7 cellular contexts compared by ENCODE assay signal in genomic region chr7:118184392-118184899, GRCh38. TPM values are rescaled to one million over a fixed set of nuclear protein-coding genes. Genes with fewer than 3 reads are reported as not detected.
DNase-seq lines count a peak whose midpoint lies in the region; ATAC-seq and TF ChIP-seq lines count a peak whose summit lies in the region.

No MANE protein-coding gene starts in this region.

- H3K9me3 Mint-ChIP-seq in natural killer cell treated with Interleukin-12 subunit alpha and Interleukin-12 subunit beta and Interleukin-15 and Interleukin-18, amount 100 ng/mL, for 72 hours, result peaks cover 3% of the 10 kb centered on the region

- no peaks in the 10 kb centered on the region for H3K27me3 ChIP-seq in duodenal mucosa (ENCODE audit: control insufficient read depth in 1 of 2, insufficient read depth in 2 of 2, low read length in 2 of 2)

- peak overlapping the region; percentile 97 for H3K4me3 Mint-ChIP-seq in natural killer cell treated with Interleukin-12 subunit alpha and Interleukin-12 subunit beta and Interleukin-15 and Interleukin-18, amount 100 ng/mL, for 72 hours

- ATAC-seq in natural killer cell treated with Interleukin-12 subunit alpha and Interleukin-12 subunit beta and Interleukin-15 and Interleukin-18, amount 100 ng/mL, for 72 hours, result no peak
- no peak for ATAC-seq in HG03196 (IDR thresholded peaks at IDR 0.05; ENCODE audit: unreplicated experiment)
- ATAC-seq in HG03175 (IDR thresholded peaks at IDR 0.05; ENCODE audit: unreplicated experiment), result no peak

- peak; percentile 8 for DNase-seq in GM20000 (ENCODE audit: low spot score)
- DNase-seq in OCI-M1 (lab: John Stamatoyannopoulos, UW), result peak; percentile 35
- no peak for DNase-seq in natural killer cell treated with Interleukin-12 subunit alpha and Interleukin-12 subunit beta and Interleukin-15 and Interleukin-18, amount 100 ng/mL, for 72 hours (ENCODE audit: low spot score)
- DNase-seq in AG08396 (ENCODE audit: low spot score), result no peak

- H3K9me3 ChIP-seq in duodenal mucosa (ENCODE audit: control insufficient read depth in 1 of 2, low read length in 2 of 2), result no peaks in the 10 kb centered on the region

- peaks cover 33% of the 10 kb centered on the region for H3K36me3 Mint-ChIP-seq in natural killer cell treated with Interleukin-12 subunit alpha and Interleukin-12 subunit beta and Interleukin-15 and Interleukin-18, amount 100 ng/mL, for 72 hours

- peak overlapping the region; percentile 81 for H3K27ac ChIP-seq in duodenal mucosa (ENCODE audit: low read depth, low read length)

- TF ChIP-seq CTCF in GM20000 (IDR thresholded peaks at IDR 0.05; ENCODE audit: extremely low read depth, missing control alignments), result no peak

- H3K4me1 ChIP-seq in duodenal mucosa (ENCODE audit: control insufficient read depth in 1 of 2, insufficient read depth in 2 of 2, low read length in 2 of 2), result peaks cover 21 to 25% of the 10 kb centered on the region in 2 donors

- H3K36me3 ChIP-seq in duodenal mucosa (ENCODE audit: control insufficient read depth in 1 of 2, insufficient read depth in 2 of 2, low read length in 2 of 2), result peaks cover 5 to 17% of the 10 kb centered on the region in 2 donors

- H3K27ac Mint-ChIP-seq in natural killer cell treated with Interleukin-12 subunit alpha and Interleukin-12 subunit beta and Interleukin-15 and Interleukin-18, amount 100 ng/mL, for 72 hours, result peak overlapping the region; percentile 96 to 97

- H3K9ac ChIP-seq in duodenal mucosa (ENCODE audit: low read depth in 1 of 2, low read length in 2 of 2), result peak overlapping the region; percentile 76 to 98

- peak overlapping the region; percentile 86 to 98 for H3K4me3 ChIP-seq in duodenal mucosa (ENCODE audit: low read depth in 1 of 2, low read length in 2 of 2)

- peaks cover 30 to 44% of the 10 kb centered on the region in 2 donors for H3K4me1 Mint-ChIP-seq in natural killer cell treated with Interleukin-12 subunit alpha and Interleukin-12 subunit beta and Interleukin-15 and Interleukin-18, amount 100 ng/mL, for 72 hours (ENCODE audit: low read depth in 2 of 2)

- H3K27me3 Mint-ChIP-seq in natural killer cell treated with Interleukin-12 subunit alpha and Interleukin-12 subunit beta and Interleukin-15 and Interleukin-18, amount 100 ng/mL, for 72 hours, result no peaks in the 10 kb centered on the region

RNA-seq across cellular contexts. Expression of gene LSM8, which starts 0.5 kb away (rescaled TPM):
- total RNA-seq in natural killer cell treated with Interleukin-12 subunit alpha and Interleukin-12 subunit beta and Interleukin-15 and Interleukin-18, amount 100 ng/mL, for 72 hours, result 10 to 100 TPM; 37.3 to 48.0 TPM

RNA-seq across cellular contexts. Expression of gene ANKRD7, which starts 40.1 kb away (rescaled TPM):
- total RNA-seq in natural killer cell treated with Interleukin-12 subunit alpha and Interleukin-12 subunit beta and Interleukin-15 and Interleukin-18, amount 100 ng/mL, for 72 hours, result not detected

Comparison
In these comparisons a context has a peak if more than half of its experiments do, and no peak if none do; other contexts are left out.
1. DNase-seq: peak in GM20000 (single experiment) and OCI-M1 (single experiment); none in natural killer cell treated with Interleukin-12 subunit alpha and Interleukin-12 subunit beta and Interleukin-15 and Interleukin-18, amount 100 ng/mL, for 72 hours (single experiment) and AG08396 (single experiment).